ENCODE assay signal across 15 cellular contexts in the genomic region with DNA sequence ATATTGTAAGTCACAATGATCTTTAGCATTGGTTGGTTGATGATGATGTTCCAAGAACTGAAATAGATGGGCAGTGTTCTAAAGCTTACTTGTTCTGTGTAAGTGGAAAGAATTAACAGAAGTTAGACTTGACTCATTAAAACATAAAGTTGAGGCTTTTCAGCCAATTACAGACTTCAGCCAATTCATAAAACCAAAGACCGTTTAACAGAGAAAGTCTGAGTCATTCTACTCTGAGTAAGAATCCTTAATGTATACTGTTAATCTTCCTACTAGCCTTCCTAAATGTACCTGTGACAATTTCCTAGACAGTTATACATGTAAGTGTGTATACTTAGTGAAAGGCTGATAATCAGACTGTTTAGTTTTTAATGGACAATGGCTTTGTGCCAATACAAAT.
DNase-seq lines count a peak whose midpoint lies in the region; ATAC-seq and TF ChIP-seq lines count a peak whose summit lies in the region.
"Had no signal": no experiment of that assay in that cellular context is flagged by ENCODE, and none has a peak within 500 bp of the region (broad histone marks: within the 10 kb centered on the region; RNA-seq: fewer than 3 reads in every experiment).

No MANE protein-coding gene starts in this region.

- no peaks in the 10 kb centered on the region for H3F3A ChIP-seq in PC-3 (ENCODE audit: low read length, unreplicated experiment)

- no peak for ATAC-seq in PC-3
- ATAC-seq: A549 had no signal

- no peaks in the 10 kb centered on the region for H3K79me2 ChIP-seq in PC-3 (ENCODE audit: low read length)

- no peak overlapping the region for H3K9ac ChIP-seq in PC-3 (ENCODE audit: low read length)

- no peak overlapping the region for H2AFZ ChIP-seq in PC-3 (ENCODE audit: low read length)

- H3K4me3 ChIP-seq in PC-3 (ENCODE audit: low read length) = no peak overlapping the region
- H3K4me3 ChIP-seq: A549, HAP-1 had no signal

- no peaks in the 10 kb centered on the region for H3K9me3 ChIP-seq in PC-3 (ENCODE audit: low read length)
- H3K9me3 ChIP-seq: BE2C, HAP-1 had no signal

- no peaks in the 10 kb centered on the region for H3K36me3 ChIP-seq in PC-3 (ENCODE audit: low read depth, low read length)
- H3K36me3 ChIP-seq: BE2C, HAP-1 had no signal

- CTCF ChIA-PET in PC-3 (lab: Charles Lee) (no interaction called here), RWPE1 (lab: Yijun Ruan, JAX) (no interaction called here)

- no peak overlapping the region for H3K27ac ChIP-seq in PC-3 (ENCODE audit: low read length)
- H3K27ac ChIP-seq in RWPE1 = no peak overlapping the region
- no peak overlapping the region for H3K27ac ChIP-seq in substantia nigra (ENCODE audit: low read depth, low read length, poor library complexity, severe bottlenecking)
- H3K27ac ChIP-seq: A549, C4-2B had no signal

- POLR2A ChIA-PET in PC-3 (lab: Charles Lee; ENCODE audit: unreplicated experiment) (no interaction called here), RWPE1 (lab: Yijun Ruan, JAX; ENCODE audit: low non-redundant PET) (no interaction called here)

- no peaks in the 10 kb centered on the region for H3K27me3 ChIP-seq in PC-3 (ENCODE audit: low read length)
- H3K27me3 ChIP-seq: BE2C had no signal

- intact Hi-C loops in PC-3 (cut with micrococcal nuclease) = no loop called here

- H3K4me1 ChIP-seq in PC-3 (ENCODE audit: insufficient read depth, low read length) = no peaks in the 10 kb centered on the region
- H3K4me1 ChIP-seq: A549, HAP-1 had no signal

- no peaks in the 10 kb centered on the region for H4K20me1 ChIP-seq in PC-3 (ENCODE audit: low read length)

- TF ChIP-seq CTCF in PC-3 (conservative IDR thresholded peaks at IDR 0.05; ENCODE audit: low read depth, low read length) (no peak), RWPE1 (conservative IDR thresholded peaks at IDR 0.05; ENCODE audit: low read depth) (no peak)

- BruUV-seq in PC-3 (replicated peaks; lab: Mats Ljungman, UMichigan) = no TSS peak

- no peaks in the 10 kb centered on the region for H3K9me2 ChIP-seq in PC-3 (replicated peaks; ENCODE audit: low read length)

- DNase-seq in DMS153 (lab: John Stamatoyannopoulos, UW) (peak; percentile 28), ELR (ENCODE audit: low read depth) (peak; percentile 3), NCI-H146 treated with DMSO at 0.1 percent for 48 hours (lab: John Stamatoyannopoulos, UW; ENCODE audit: unreplicated experiment) (peak; percentile 55), PC-3 (peak; percentile 17), RWPE1 (ENCODE audit: low spot score) (no peak), substantia nigra (lab: John Stamatoyannopoulos, UW) (no peak), NCI-H1092 (lab: John Stamatoyannopoulos, UW) (no peak)
- no peak for DNase-seq in activated T-cell treated with anti-CD3 and anti-CD28 coated beads, Interleukin-2, amount 50 U/mL, for 48 hours
- DNase-seq: BE2C; CD4-positive, alpha-beta memory T cell; DMS79; GOT3 had no signal

- H3K4me2 ChIP-seq in PC-3 (ENCODE audit: low read length) = no peak overlapping the region
- H3K4me2 ChIP-seq: A549 had no signal

Comparison
In these comparisons a context has a peak if more than half of its experiments do, and no peak if none do; other contexts are left out.
1. DNase-seq: peak in DMS153 (single experiment), ELR (single experiment), NCI-H146 treated with DMSO at 0.1 percent for 48 hours (single experiment) and PC-3 (single experiment); none in RWPE1 (single experiment), substantia nigra (0 of 49), NCI-H1092 (single experiment) and activated T-cell treated with anti-CD3 and anti-CD28 coated beads, Interleukin-2, amount 50 U/mL, for 48 hours (0 of 2).